17 cellular contexts compared by ENCODE assay signal in genomic region chr3:50271314-50272072, GRCh38. TPM values are rescaled to one million over a fixed set of nuclear protein-coding genes. Genes with fewer than 3 reads are reported as not detected.
DNase-seq lines count a peak whose midpoint lies in the region; ATAC-seq and TF ChIP-seq lines count a peak whose summit lies in the region.
"Had no signal": no experiment of that assay in that cellular context is flagged by ENCODE, and none has a peak within 500 bp of the region (broad histone marks: within the 10 kb centered on the region; RNA-seq: fewer than 3 reads in every experiment).

No MANE protein-coding gene starts in this region.

- in situ Hi-C loops in transverse colon (cut with MboI; ENCODE audit: low pct_ligation_motif_present in 1 of 4, low pct_unique_long_range_greater_than_20kb in 1 of 4, low sequenced_read_pairs in 3 of 4) (loop anchor here in 1 of 4 donors (5.0 kb wide), 1 partner anchor 79 kb away; the partner anchor contains the start of gene GNAT1), HAP-1 (cut with MboI; ENCODE audit: low sequenced_read_pairs) (loop anchor here (5.0 kb wide), 2 partner anchors 79 to 149 kb away; partner anchors contain the start of gene GNAT1)

- H3K4me3 ChIP-seq in PC-9, result no peak overlapping the region
- H3K4me3 ChIP-seq in colonic mucosa, result no peak overlapping the region
- H3K4me3 ChIP-seq in muscle layer of colon (ENCODE audit: low read depth in 1 of 2, low read length in 2 of 2), result no peak overlapping the region
- no peak overlapping the region for H3K4me3 ChIP-seq in transverse colon
- H3K4me3 ChIP-seq in HAP-1, result no peak overlapping the region
- no peak overlapping the region for H3K4me3 ChIP-seq in osteoblast (ENCODE audit: insufficient read depth, low read length)

- TF ChIP-seq CTCF in PC-9 (conservative IDR thresholded peaks at IDR 0.05), result no peak
- no peak for TF ChIP-seq CTCF in colonic mucosa (IDR thresholded peaks at IDR 0.05)
- TF ChIP-seq CTCF in transverse colon (IDR thresholded peaks at IDR 0.05), result no peak
- TF ChIP-seq CTCF in osteoblast (IDR thresholded peaks at IDR 0.05; ENCODE audit: extremely low read depth, low read depth, low read length), result no peak

- ATAC-seq in stimulated activated memory B cell treated with anti-CD40 and anti-IgM and Interleukin-4, amounts not matched to agents 10 μg/mL and 1 μg/mL and 100 μg/mL, for 72 hours, result no peak
- ATAC-seq: activated CD8-positive, alpha-beta T cell treated with anti-CD3 and anti-CD28 coated beads, Interleukin-2, amount 10 ng/mL, durations not matched to agents 7 days and 5 days; PC-3 had no signal

- no peaks in the 10 kb centered on the region for H3K9me3 Mint-ChIP-seq in stimulated activated memory B cell treated with anti-CD40 and anti-IgM and Interleukin-4, amounts not matched to agents 10 μg/mL and 1 μg/mL and 100 μg/mL, for 72 hours
- H3K9me3 Mint-ChIP-seq: naive B cell had no signal

- intact Hi-C loops in PC-9 (cut with micrococcal nuclease; ENCODE audit: unreplicated experiment) (loop anchor here (5.0 kb wide), 1 partner anchor 149 kb away; no protein-coding TSS in a partner anchor), colonic mucosa (cut with DNase I) (loop anchor here (5.0 to 10.0 kb wide), 2 partner anchors 53 to 79 kb away; partner anchors contain the start of genes GNAT1, HYAL2 and TUSC2), transverse colon (cut with DNase I; ENCODE audit: low total_unique reads) (loop anchor here (2.0 to 10.0 kb wide), 3 partner anchors 45 to 147 kb away; partner anchors contain the start of gene GNAT1)

- H3K36me3 ChIP-seq in PC-9 (ENCODE audit: low read depth), result no peaks in the 10 kb centered on the region
- no peaks in the 10 kb centered on the region for H3K36me3 ChIP-seq in colonic mucosa
- H3K36me3 ChIP-seq in muscle layer of colon (ENCODE audit: insufficient read depth, low read length), result peaks cover 7% of the 10 kb centered on the region
- H3K36me3 ChIP-seq in transverse colon, result no peaks in the 10 kb centered on the region
- H3K36me3 ChIP-seq in HAP-1 (replicated peaks), result no peaks in the 10 kb centered on the region
- H3K36me3 ChIP-seq in osteoblast (ENCODE audit: insufficient read depth, low read length), result no peaks in the 10 kb centered on the region
- H3K36me3 ChIP-seq: BE2C had no signal

- H3K4me3 Mint-ChIP-seq in stimulated activated memory B cell treated with anti-CD40 and anti-IgM and Interleukin-4, amounts not matched to agents 10 μg/mL and 1 μg/mL and 100 μg/mL, for 72 hours, result no peak overlapping the region
- H3K4me3 Mint-ChIP-seq: activated CD8-positive, alpha-beta T cell treated with anti-CD3 and anti-CD28 coated beads, Interleukin-2, amount 10 ng/mL, durations not matched to agents 7 days and 5 days; endodermal cell had no signal

- BruUV-seq in PC-9 (replicated peaks; lab: Mats Ljungman, UMichigan), result no TSS peak

- POLR2A ChIA-PET in PC-9 (lab: Charles Lee; ENCODE audit: unreplicated experiment), result interaction anchor here (0.5 to 0.6 kb wide), 2 partner anchors 8 to 28 kb away, joined by 3 read pairs; partner anchors contain the start of genes HYAL3 and NAA80

- no peak overlapping the region for H2AFZ ChIP-seq in PC-9
- H2AFZ ChIP-seq in osteoblast (ENCODE audit: low read length), result no peak overlapping the region

- H3K9me3 ChIP-seq in PC-9 (ENCODE audit: insufficient read depth, low read depth) (no peaks in the 10 kb centered on the region), colonic mucosa (no peaks in the 10 kb centered on the region), muscle layer of colon (ENCODE audit: low read length) (no peaks in the 10 kb centered on the region), transverse colon (no peaks in the 10 kb centered on the region), HAP-1 (no peaks in the 10 kb centered on the region), osteoblast (ENCODE audit: low read depth, low read length) (no peaks in the 10 kb centered on the region)
- H3K9me3 ChIP-seq: BE2C had no signal

- H3K79me2 ChIP-seq in PC-9 (ENCODE audit: low read depth) (peaks cover 15% of the 10 kb centered on the region), osteoblast (ENCODE audit: insufficient read depth, low read length) (no peaks in the 10 kb centered on the region)

- no peaks in the 10 kb centered on the region for H3K36me3 Mint-ChIP-seq in stimulated activated memory B cell treated with anti-CD40 and anti-IgM and Interleukin-4, amounts not matched to agents 10 μg/mL and 1 μg/mL and 100 μg/mL, for 72 hours
- H3K36me3 Mint-ChIP-seq: naive B cell had no signal

- H3K27me3 Mint-ChIP-seq in stimulated activated memory B cell treated with anti-CD40 and anti-IgM and Interleukin-4, amounts not matched to agents 10 μg/mL and 1 μg/mL and 100 μg/mL, for 72 hours, result peaks cover 37% of the 10 kb centered on the region

- H3K4me2 ChIP-seq in PC-9, result peak overlapping the region; percentile 92
- H3K4me2 ChIP-seq in osteoblast (ENCODE audit: insufficient read depth, low read length), result no peak overlapping the region

- 72 to 80% methylated on average over 1 to 10 of the region's 10 CpGs for WGBS in transverse colon (ENCODE audit: low coverage in 1 of 2), 2 donors

- H3K9me2 ChIP-seq in PC-9 (ENCODE audit: insufficient read depth), result no peaks in the 10 kb centered on the region

- no peak overlapping the region for H3K27ac ChIP-seq in PC-9
- H3K27ac ChIP-seq in colonic mucosa, result peak overlapping the region; percentile 31
- H3K27ac ChIP-seq in muscle layer of colon (ENCODE audit: low read depth, low read length), result peak overlapping the region; percentile 17
- H3K27ac ChIP-seq in transverse colon, result peak overlapping the region; percentile 23 to 96 (median 88)
- H3K27ac ChIP-seq in osteoblast (ENCODE audit: low read depth, low read length), result no peak overlapping the region

- peaks cover 43% of the 10 kb centered on the region for H3K4me1 Mint-ChIP-seq in stimulated activated memory B cell treated with anti-CD40 and anti-IgM and Interleukin-4, amounts not matched to agents 10 μg/mL and 1 μg/mL and 100 μg/mL, for 72 hours

- H3K4me1 ChIP-seq in PC-9 (replicated peaks; ENCODE audit: insufficient read depth), result peaks cover 49% of the 10 kb centered on the region
- peaks cover 28% of the 10 kb centered on the region for H3K4me1 ChIP-seq in colonic mucosa
- peaks cover 36% of the 10 kb centered on the region for H3K4me1 ChIP-seq in muscle layer of colon (ENCODE audit: insufficient read depth, low read length)
- H3K4me1 ChIP-seq in transverse colon, result peaks cover 35 to 70% (median 50%) of the 10 kb centered on the region in 4 donors
- H3K4me1 ChIP-seq in HAP-1, result no peaks in the 10 kb centered on the region; the same call in 1 of the 2 replicates
- H3K4me1 ChIP-seq in osteoblast (ENCODE audit: insufficient read depth, low read length), result peaks cover 32% of the 10 kb centered on the region
- H3K4me1 ChIP-seq: BE2C had no signal

- H3K27me3 ChIP-seq in PC-9 (ENCODE audit: insufficient read depth, low read depth) (no peaks in the 10 kb centered on the region), colonic mucosa (peaks cover 9% of the 10 kb centered on the region), muscle layer of colon (ENCODE audit: control insufficient read depth in 1 of 2, insufficient read depth in 2 of 2, low read length in 2 of 2) (peaks cover 0 to 11% of the 10 kb centered on the region in 2 donors), transverse colon (peaks cover 29% of the 10 kb centered on the region), HAP-1 (ENCODE audit: low read depth) (peaks cover 4% of the 10 kb centered on the region), osteoblast (ENCODE audit: insufficient read depth, low read length) (no peaks in the 10 kb centered on the region)

- TF ChIP-seq EP300 in transverse colon (IDR thresholded peaks at IDR 0.05; ENCODE audit: low read depth), result no peak

- H3K9ac ChIP-seq in colonic mucosa (ENCODE audit: low read depth in 2 of 2, low read length in 2 of 2) (peak overlapping the region in 1 of 2 donors; percentile 13), muscle layer of colon (ENCODE audit: low read length) (no peak overlapping the region)

- peaks cover 29% of the 10 kb centered on the region for H3F3A ChIP-seq in PC-9 (ENCODE audit: insufficient read depth, low read depth)

- H4K20me1 ChIP-seq in PC-9 (ENCODE audit: insufficient read depth) (no peaks in the 10 kb centered on the region), osteoblast (ENCODE audit: insufficient read depth, low read length) (no peaks in the 10 kb centered on the region)

- CTCF ChIA-PET in PC-9 (lab: Charles Lee), result interaction anchor here (0.6 to 1.5 kb wide), 5 partner anchors 11 to 343 kb away, joined by 4 to 9 read pairs (median 7); partner anchors contain the start of gene HYAL2

- H3K27ac Mint-ChIP-seq in stimulated activated memory B cell treated with anti-CD40 and anti-IgM and Interleukin-4, amounts not matched to agents 10 μg/mL and 1 μg/mL and 100 μg/mL, for 72 hours, result no peak overlapping the region
- H3K27ac Mint-ChIP-seq: activated CD8-positive, alpha-beta T cell treated with anti-CD3 and anti-CD28 coated beads, Interleukin-2, amount 10 ng/mL, durations not matched to agents 7 days and 5 days; endodermal cell had no signal

- peak; percentile 29 for TF ChIP-seq POLR2A in transverse colon (IDR thresholded peaks at IDR 0.05)

- DNase-seq in PC-9, result no peak
- no peak for DNase-seq in colonic mucosa
- peak; percentile 38 for DNase-seq in transverse colon
- DNase-seq in HAP-1 (ENCODE audit: low spot score in 2 of 2), result no peak
- DNase-seq in osteoblast (ENCODE audit: insufficient read length, low spot score, missing footprints), result no peak
- DNase-seq: activated CD8-positive, alpha-beta T cell treated with anti-CD3 and anti-CD28 coated beads, Interleukin-2, amount 10 ng/mL, durations not matched to agents 7 days and 5 days; BE2C; DMS153; endodermal cell; MV-4-11; naive B cell; NCI-H2107; NCI-H526 treated with DMSO at 0.1 percent for 48 hours; PC-3; stimulated activated CD4-positive, alpha-beta T cell treated with anti-CD3 and anti-CD28 coated beads, Interleukin-15, amount 100 ng/mL, for 24 hours had no signal

RNA-seq across cellular contexts. Expression of gene SEMA3B, which starts 2.5 kb away (rescaled TPM):
- total RNA-seq in PC-9 (2021) (52.4 and 92.6 TPM in 2 replicates), colonic mucosa (10 to 100 TPM; 51.6 to 57.0 TPM), transverse colon (100 to 1,000 TPM in 2 of 4 donors, 10 to 100 TPM in 2; 59.5 to 423 (median 122) TPM), osteoblast (5.9 and 10.1 TPM in 2 replicates)

RNA-seq across cellular contexts. Expression of gene LSMEM2, which starts 7.4 kb away (rescaled TPM):
- total RNA-seq in PC-9 (2021) (0.35 and 0.55 TPM in 2 replicates), colonic mucosa (not detected), transverse colon (not detected), osteoblast (not detected in 2 replicates)
- total RNA-seq: activated CD8-positive, alpha-beta T cell treated with anti-CD3 and anti-CD28 coated beads, Interleukin-2, amount 10 ng/mL, durations not matched to agents 7 days and 5 days; endodermal cell; PC-3 had no signal

RNA-seq across cellular contexts. Expression of gene IFRD2, which starts 20.7 kb away (rescaled TPM):
- total RNA-seq in PC-9 (2021), result 93.1 and 118 TPM in 2 replicates
- 100 to 1,000 TPM in 1 of 2 donors, 10 to 100 TPM in 1; 52.8 to 129 TPM for total RNA-seq in colonic mucosa
- total RNA-seq in transverse colon, result 100 to 1,000 TPM in 1 of 4 donors, 10 to 100 TPM in 3; 44.9 to 183 (median 59.5) TPM
- 60.4 and 65.1 TPM in 2 replicates for total RNA-seq in osteoblast

RNA-seq across cellular contexts. Expression of gene HYAL3, which starts 27.7 kb away (rescaled TPM):
- 10.2 and 12.2 TPM in 2 replicates for total RNA-seq in PC-9 (2021)
- 1 to 10 TPM; 2.5 to 4.2 TPM for total RNA-seq in colonic mucosa
- total RNA-seq in transverse colon, result 10 to 100 TPM in 1 of 4 donors, 1 to 10 TPM in 2, under 1 TPM in 1; 0.79 to 11.2 (median 3.8) TPM
- 1.8 and 4.1 TPM in 2 replicates for total RNA-seq in osteoblast

RNA-seq across cellular contexts. Expression of gene NAA80, which starts 27.7 kb away (rescaled TPM):
- total RNA-seq in PC-9 (2021) (25.2 and 25.7 TPM in 2 replicates), colonic mucosa (1 to 10 TPM; 6.7 to 10.0 TPM), transverse colon (10 to 100 TPM in 1 of 4 donors, 1 to 10 TPM in 3; 5.2 to 13.0 (median 7.8) TPM), osteoblast (6.5 and 8.0 TPM in 2 replicates)

Comparison
In these comparisons a context has a peak if more than half of its experiments do, and no peak if none do; other contexts are left out.
1. H3K27ac ChIP-seq: peak in colonic mucosa (single experiment), muscle layer of colon (single experiment) and transverse colon (4 of 4); none in PC-9 (single experiment) and osteoblast (single experiment).